1 cellular context compared by ENCODE assay signal in the genomic region with DNA sequence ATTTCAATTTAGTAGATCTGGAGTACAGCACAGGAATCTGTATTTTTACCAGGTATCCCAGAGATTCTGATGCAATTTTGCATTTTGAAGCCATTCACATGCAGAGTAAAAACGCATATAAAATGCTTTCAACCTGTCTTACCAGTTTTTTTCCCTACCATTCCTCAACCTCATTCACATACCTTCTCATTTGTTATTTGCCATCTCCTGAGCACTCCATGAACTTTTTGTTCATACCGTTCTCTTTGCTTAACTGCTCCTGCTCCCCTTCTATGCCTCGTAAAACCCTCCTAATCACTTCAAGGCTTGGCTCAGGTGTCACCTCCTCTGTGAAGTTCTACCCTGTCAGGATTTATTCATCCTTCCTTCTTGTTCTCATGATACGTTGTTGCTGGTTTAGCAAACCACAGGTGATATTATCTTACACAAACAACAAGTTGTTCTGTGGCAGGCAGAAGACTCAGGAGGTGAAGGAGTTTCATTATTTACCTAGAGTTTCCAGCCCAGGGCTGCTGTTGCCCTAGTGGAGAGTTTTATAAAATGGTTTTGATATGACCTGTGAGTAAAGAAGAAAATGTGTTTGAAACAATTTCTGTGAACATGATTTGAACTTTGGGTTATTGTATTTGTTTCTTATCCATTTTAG.
TF ChIP-seq lines count a peak whose summit lies in the region.

No MANE protein-coding gene starts in this region.

TF ChIP-seq in K562, 482 proteins besides CTCF, POLR2A, EP300 and RAD21:
- TF ChIP-seq FOXA3 (CRISPR knock-in tag; conservative IDR thresholded peaks at IDR 0.05 in 1 of 2, IDR thresholded peaks at IDR 0.05 in 1 of 2) (peak; percentile 45 to 88; a peak in 2 of 4 replicates), ZFP36 (IDR thresholded peaks at IDR 0.05; ENCODE audit: low read depth, low read length, partially characterized antibody) (peak; percentile 92), ZEB2 (IDR thresholded peaks at IDR 0.05) (peak; percentile 54; the same call in 1 of the 2 replicates), SOX6 (IDR thresholded peaks at IDR 0.05) (peak; percentile 65; the same call in 1 of the 2 replicates), ESRRA (IDR thresholded peaks at IDR 0.05; ENCODE audit: borderline replicate concordance, low read depth) (peak; percentile 54; the same call in 1 of the 2 replicates), MAZ (CRISPR knock-in tag; conservative IDR thresholded peaks at IDR 0.05 in 1 of 2, IDR thresholded peaks at IDR 0.05 in 1 of 2) (peak in 1 of 2 experiments; percentile 36; a peak in 1 of 4 replicates), ATF7 (IDR thresholded peaks at IDR 0.05) (0 out of 2 replicates have a peak, but pooled peaks have one; percentile 15)
- TF ChIP-seq, protein P1, sequence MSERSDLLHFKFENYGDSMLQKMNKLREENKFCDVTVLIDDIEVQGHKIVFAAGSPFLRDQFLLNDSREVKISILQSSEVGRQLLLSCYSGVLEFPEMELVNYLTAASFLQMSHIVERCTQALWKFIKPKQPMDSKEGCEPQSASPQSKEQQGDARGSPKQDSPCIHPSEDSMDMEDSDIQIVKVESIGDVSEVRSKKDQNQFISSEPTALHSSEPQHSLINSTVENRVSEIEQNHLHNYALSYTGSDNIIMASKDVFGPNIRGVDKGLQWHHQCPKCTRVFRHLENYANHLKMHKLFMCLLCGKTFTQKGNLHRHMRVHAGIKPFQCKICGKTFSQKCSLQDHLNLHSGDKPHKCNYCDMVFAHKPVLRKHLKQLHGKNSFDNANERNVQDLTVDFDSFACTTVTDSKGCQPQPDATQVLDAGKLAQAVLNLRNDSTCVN (CRISPR knock-in tag; IDR thresholded peaks at IDR 0.05), result 0 out of 2 replicates have a peak, but pooled peaks have one; percentile 46
- TF ChIP-seq, protein P2, sequence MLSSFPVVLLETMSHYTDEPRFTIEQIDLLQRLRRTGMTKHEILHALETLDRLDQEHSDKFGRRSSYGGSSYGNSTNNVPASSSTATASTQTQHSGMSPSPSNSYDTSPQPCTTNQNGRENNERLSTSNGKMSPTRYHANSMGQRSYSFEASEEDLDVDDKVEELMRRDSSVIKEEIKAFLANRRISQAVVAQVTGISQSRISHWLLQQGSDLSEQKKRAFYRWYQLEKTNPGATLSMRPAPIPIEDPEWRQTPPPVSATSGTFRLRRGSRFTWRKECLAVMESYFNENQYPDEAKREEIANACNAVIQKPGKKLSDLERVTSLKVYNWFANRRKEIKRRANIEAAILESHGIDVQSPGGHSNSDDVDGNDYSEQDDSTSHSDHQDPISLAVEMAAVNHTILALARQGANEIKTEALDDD (IDR thresholded peaks at IDR 0.05), result 0 out of 2 replicates have a peak, but pooled peaks have one; percentile 28
- TF ChIP-seq, protein P3, sequence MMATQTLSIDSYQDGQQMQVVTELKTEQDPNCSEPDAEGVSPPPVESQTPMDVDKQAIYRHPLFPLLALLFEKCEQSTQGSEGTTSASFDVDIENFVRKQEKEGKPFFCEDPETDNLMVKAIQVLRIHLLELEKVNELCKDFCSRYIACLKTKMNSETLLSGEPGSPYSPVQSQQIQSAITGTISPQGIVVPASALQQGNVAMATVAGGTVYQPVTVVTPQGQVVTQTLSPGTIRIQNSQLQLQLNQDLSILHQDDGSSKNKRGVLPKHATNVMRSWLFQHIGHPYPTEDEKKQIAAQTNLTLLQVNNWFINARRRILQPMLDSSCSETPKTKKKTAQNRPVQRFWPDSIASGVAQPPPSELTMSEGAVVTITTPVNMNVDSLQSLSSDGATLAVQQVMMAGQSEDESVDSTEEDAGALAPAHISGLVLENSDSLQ (IDR thresholded peaks at IDR 0.05), result peak; percentile 18; the same call in 1 of the 2 replicates
